ENCODE assay signal across 8 cellular contexts in the genomic region with DNA sequence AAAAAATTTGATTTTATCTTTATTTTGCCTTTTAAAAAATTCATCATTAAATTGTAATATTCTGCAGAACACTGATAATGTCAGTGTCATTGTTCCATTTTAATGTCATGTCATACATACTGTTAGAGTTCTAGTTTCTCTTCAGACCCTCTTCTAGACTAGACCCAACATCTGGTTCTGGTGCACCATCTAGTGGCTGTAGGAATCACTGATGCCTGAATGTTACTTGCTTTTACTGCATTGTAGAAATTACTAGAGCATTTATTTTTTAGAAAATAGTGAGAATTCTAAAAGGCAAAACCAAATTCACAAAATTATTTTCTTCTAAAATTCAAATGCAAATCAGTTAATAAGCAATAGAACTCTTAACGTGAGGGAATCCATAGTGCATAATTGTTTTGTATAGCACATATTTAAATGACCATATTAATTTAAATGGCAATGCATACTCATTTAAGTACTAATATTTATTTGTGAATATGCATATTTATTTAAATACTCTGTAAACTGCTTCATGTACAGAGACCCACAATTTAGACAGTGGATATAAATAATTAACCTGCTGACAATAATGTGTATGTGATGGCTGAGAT.
A peak's percentile ranks its signal among the peaks of the same experiment; 100 is the strongest.
DNase-seq lines count a peak whose midpoint lies in the region; ATAC-seq and TF ChIP-seq lines count a peak whose summit lies in the region.

No MANE protein-coding gene starts in this region.

- no peak overlapping the region for H3K27ac Mint-ChIP-seq in naive B cell

- TF ChIP-seq CTCF in upper lobe of left lung (IDR thresholded peaks at IDR 0.05), result peak; percentile 28 to 79 (median 58)

- H3K27ac ChIP-seq in upper lobe of left lung, result no peak overlapping the region

- 33 to 39% methylated on average over 1 of the region's 1 CpG for WGBS in upper lobe of left lung, 2 donors

- peak; percentile 94 for ATAC-seq in HG03175 (IDR thresholded peaks at IDR 0.05; ENCODE audit: unreplicated experiment)
- ATAC-seq in naive B cell (ENCODE audit: low read depth in 2 of 2), result peak; percentile 40 to 61
- peak in 1 of 2 donors; percentile 65 for ATAC-seq in upper lobe of left lung (ENCODE audit: low FRiP score in 2 of 2)

- no peak for TF ChIP-seq POLR2A in upper lobe of left lung (IDR thresholded peaks at IDR 0.05)

- H3K9me3 ChIP-seq in upper lobe of left lung, result no peaks in the 10 kb centered on the region

- H3K9me3 Mint-ChIP-seq in naive B cell, result no peaks in the 10 kb centered on the region

- H3K4me3 ChIP-seq in upper lobe of left lung, result no peak overlapping the region

- peaks cover 0 to 4% (median 0%) of the 10 kb centered on the region in 4 donors for H3K4me1 ChIP-seq in upper lobe of left lung

- in situ Hi-C loops in Caki2 (cut with HindIII; ENCODE audit: low pct_unique_long_range_greater_than_20kb, low sequenced_read_pairs), result no loop called here

- no peak for TF ChIP-seq EP300 in upper lobe of left lung (IDR thresholded peaks at IDR 0.05)

- H3K27me3 Mint-ChIP-seq in naive B cell, result no peaks in the 10 kb centered on the region

- DNase-seq in Caki2 (ENCODE audit: low read depth) (peak; percentile 52), GM19238 (ENCODE audit: insufficient read length, low spot score) (peak; percentile 16), NCI-H2196 (lab: John Stamatoyannopoulos, UW; ENCODE audit: unreplicated experiment) (peak; percentile 57), epidermal melanocyte (ENCODE audit: insufficient read length, low spot score) (peak; percentile 58), naive B cell (peak; percentile 14), upper lobe of left lung (peak in 1 of 2 donors; percentile 44)
- peak; percentile 6 to 36 for DNase-seq in activated CD4-positive, alpha-beta T cell treated with anti-CD3 and anti-CD28 coated beads for 24 hours (ENCODE audit: low read depth in 2 of 2)

- peaks cover 23 to 35% of the 10 kb centered on the region in 2 donors for H3K36me3 Mint-ChIP-seq in naive B cell

- H3K4me1 Mint-ChIP-seq in naive B cell, result peaks cover 0 to 10% (median 7%) of the 10 kb centered on the region in 3 donors

- H3K36me3 ChIP-seq in upper lobe of left lung, result no peaks in the 10 kb centered on the region

- no peak overlapping the region for H3K4me3 Mint-ChIP-seq in naive B cell

- no peaks in the 10 kb centered on the region for H3K27me3 ChIP-seq in upper lobe of left lung
